ENCODE assay signal across 10 cellular contexts in the genomic region with DNA sequence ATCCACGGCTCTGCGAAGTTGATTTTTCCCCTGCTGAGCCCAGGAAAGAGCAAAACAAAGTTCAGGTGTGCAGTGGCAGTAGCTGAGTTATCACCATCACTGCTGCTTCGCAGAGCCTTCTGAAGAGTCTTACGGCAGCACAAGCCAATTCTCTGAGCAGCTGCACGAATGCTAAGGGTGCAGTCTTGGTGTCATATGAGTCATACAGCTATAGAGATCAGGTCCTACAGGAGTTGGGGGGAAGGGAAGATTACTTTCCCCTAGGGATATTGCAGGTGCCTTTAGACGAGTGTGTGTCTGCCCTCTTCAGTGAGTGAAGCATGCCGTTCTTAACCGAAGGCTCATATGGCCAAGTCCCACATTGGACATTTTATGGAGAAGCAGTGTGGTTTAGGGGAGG.
DNase-seq lines count a peak whose midpoint lies in the region; ATAC-seq and TF ChIP-seq lines count a peak whose summit lies in the region.
"Had no signal": no experiment of that assay in that cellular context is flagged by ENCODE, and none has a peak within 500 bp of the region (broad histone marks: within the 10 kb centered on the region; RNA-seq: fewer than 3 reads in every experiment).

No MANE protein-coding gene starts in this region.

- H3K4me1 ChIP-seq in mucosa of descending colon (ENCODE audit: low read depth) = no peaks in the 10 kb centered on the region

- no peak overlapping the region for H3K27ac ChIP-seq in brain microvascular endothelial cell

- no peaks in the 10 kb centered on the region for H3K9me3 ChIP-seq in mucosa of descending colon
- H3K9me3 ChIP-seq: heart left ventricle had no signal

- intact Hi-C loops in mucosa of descending colon (cut with DNase I, micrococcal nuclease) = no loop called here

- H3K4me3 ChIP-seq in mucosa of descending colon = no peak overlapping the region
- no peak overlapping the region for H3K4me3 ChIP-seq in brain microvascular endothelial cell (ENCODE audit: low read depth, low read length)
- H3K4me3 ChIP-seq: heart left ventricle had no signal

- TF ChIP-seq CTCF in mucosa of descending colon (IDR thresholded peaks at IDR 0.05) (no peak), brain microvascular endothelial cell (IDR thresholded peaks at IDR 0.05; ENCODE audit: low read depth, low read length, missing control alignments) (no peak)

- no peak for DNase-seq in mucosa of descending colon
- DNase-seq in NCI-H2029 treated with DMSO at 0.1 percent for 48 hours (lab: John Stamatoyannopoulos, UW) = no peak
- no peak for DNase-seq in NCI-H510A (lab: John Stamatoyannopoulos, UW)
- no peak for DNase-seq in brain microvascular endothelial cell
- DNase-seq in foreskin melanocyte = no peak
- DNase-seq: heart left ventricle had no signal

- in situ Hi-C loops in brain microvascular endothelial cell (cut with HindIII; ENCODE audit: low pct_ligation_motif_present, low sequenced_read_pairs) = no loop called here

- H3K27me3 ChIP-seq in brain microvascular endothelial cell (replicated peaks) = no peaks in the 10 kb centered on the region
- H3K27me3 ChIP-seq: heart left ventricle had no signal

- H3K36me3 ChIP-seq in mucosa of descending colon (ENCODE audit: low read depth) (peaks cover 3% of the 10 kb centered on the region), brain microvascular endothelial cell (replicated peaks) (no peaks in the 10 kb centered on the region)

- peak; percentile 45 for ATAC-seq in GM18861 (IDR thresholded peaks at IDR 0.05; ENCODE audit: unreplicated experiment)
- peak; percentile 41 for ATAC-seq in GM21529 (IDR thresholded peaks at IDR 0.05; ENCODE audit: unreplicated experiment)
- ATAC-seq in HG03521 (IDR thresholded peaks at IDR 0.05; ENCODE audit: unreplicated experiment) = peak; percentile 34
- ATAC-seq in mucosa of descending colon = peak; percentile 11
- ATAC-seq: heart left ventricle, Panc1 had no signal
